In genomic region chr2:44295636-44296359, GRCh38 we compare ENCODE assay signal across 12 cellular contexts. TPM values are rescaled to one million over a fixed set of nuclear protein-coding genes. Genes with fewer than 3 reads are reported as not detected.
DNase-seq lines count a peak whose midpoint lies in the region; ATAC-seq and TF ChIP-seq lines count a peak whose summit lies in the region.
"Had no signal": no experiment of that assay in that cellular context is flagged by ENCODE, and none has a peak within 500 bp of the region (broad histone marks: within the 10 kb centered on the region; RNA-seq: fewer than 3 reads in every experiment).

No MANE protein-coding gene starts in this region.

- peaks cover 5% of the 10 kb centered on the region for H3K27me3 Mint-ChIP-seq in activated CD4-positive, alpha-beta T cell treated with anti-CD3 and anti-CD28 coated beads, Interleukin-2, amount 10 ng/mL, durations not matched to agents 7 days and 5 days

- H3K9me3 Mint-ChIP-seq in activated CD4-positive, alpha-beta T cell treated with anti-CD3 and anti-CD28 coated beads, Interleukin-2, amount 10 ng/mL, durations not matched to agents 7 days and 5 days = no peaks in the 10 kb centered on the region
- H3K9me3 Mint-ChIP-seq: naive thymus-derived CD8-positive, alpha-beta T cell had no signal

- no peaks in the 10 kb centered on the region for H3K36me3 Mint-ChIP-seq in activated CD4-positive, alpha-beta T cell treated with anti-CD3 and anti-CD28 coated beads, Interleukin-2, amount 10 ng/mL, durations not matched to agents 7 days and 5 days (ENCODE audit: low read depth)

- H3K9me3 ChIP-seq in liver (ENCODE audit: control insufficient read depth in 4 of 4, low read length in 3 of 4) (no peaks in the 10 kb centered on the region), left lung (no peaks in the 10 kb centered on the region)
- H3K9me3 ChIP-seq: adrenal gland had no signal

- peaks cover 11% of the 10 kb centered on the region for H3K4me1 Mint-ChIP-seq in activated CD4-positive, alpha-beta T cell treated with anti-CD3 and anti-CD28 coated beads, Interleukin-2, amount 10 ng/mL, durations not matched to agents 7 days and 5 days

- ATAC-seq in HG02610 (IDR thresholded peaks at IDR 0.05; ENCODE audit: unreplicated experiment) = no peak
- ATAC-seq in left lung = no peak
- ATAC-seq in sciatic nerve = no peak
- ATAC-seq in HG02885 (IDR thresholded peaks at IDR 0.05; ENCODE audit: poor library complexity, unreplicated experiment) = no peak
- ATAC-seq: naive thymus-derived CD8-positive, alpha-beta T cell had no signal

- TF ChIP-seq CTCF in AG09309 (IDR thresholded peaks at IDR 0.05; ENCODE audit: control insufficient read depth, insufficient read depth, low read depth, low read length, missing control alignments) (peak; percentile 6), GM12872 (IDR thresholded peaks at IDR 0.05; ENCODE audit: insufficient read depth, low read depth, low read length) (peak; percentile 26; the same call in 2 of the 3 replicates), liver (IDR thresholded peaks at IDR 0.05; ENCODE audit: low read depth, low read length, missing input control) (peak; percentile 18), left lung (IDR thresholded peaks at IDR 0.05) (no peak)

- 55% methylated on average over 8 of the region's 8 CpGs for WGBS in liver

- no peak overlapping the region for H3K4me3 Mint-ChIP-seq in activated CD4-positive, alpha-beta T cell treated with anti-CD3 and anti-CD28 coated beads, Interleukin-2, amount 10 ng/mL, durations not matched to agents 7 days and 5 days
- H3K4me3 Mint-ChIP-seq: naive thymus-derived CD8-positive, alpha-beta T cell had no signal

- intact Hi-C loops in left lung (cut with DNase I) (no loop called here), sciatic nerve (cut with DNase I) (no loop called here)

- DNase-seq in AG09309 (ENCODE audit: low read depth) = no peak
- no peak for DNase-seq in activated CD4-positive, alpha-beta T cell treated with anti-CD3 and anti-CD28 coated beads, Interleukin-2, amount 10 ng/mL, durations not matched to agents 7 days and 5 days
- DNase-seq in left lung = no peak
- no peak for DNase-seq in sciatic nerve (ENCODE audit: low spot score)
- DNase-seq: Calu3, NCI-H510A had no signal

- H3K27me3 ChIP-seq in liver (ENCODE audit: control insufficient read depth in 4 of 4, insufficient read depth in 4 of 4, low read length in 3 of 4) = no peaks in the 10 kb centered on the region
- no peaks in the 10 kb centered on the region for H3K27me3 ChIP-seq in left lung
- H3K27me3 ChIP-seq: adrenal gland had no signal

- no peak overlapping the region for H3K4me3 ChIP-seq in AG09309 (ENCODE audit: control insufficient read depth, low read depth, low read length)
- no peak overlapping the region for H3K4me3 ChIP-seq in liver (ENCODE audit: low read depth in 1 of 3, low read length in 3 of 3)
- H3K4me3 ChIP-seq in left lung = no peak overlapping the region
- H3K4me3 ChIP-seq: adrenal gland had no signal

- POLR2A ChIA-PET in activated CD4-positive, alpha-beta T cell treated with anti-CD3 and anti-CD28 coated beads, Interleukin-2, amount 10 ng/mL, durations not matched to agents 7 days and 5 days (lab: Charles Lee) = no interaction called here

- CTCF ChIA-PET in activated CD4-positive, alpha-beta T cell treated with anti-CD3 and anti-CD28 coated beads, Interleukin-2, amount 10 ng/mL, durations not matched to agents 7 days and 5 days (lab: Charles Lee) = interaction anchor here (1.2 to 1.5 kb wide), 3 partner anchors 10 to 50 kb away, joined by 3 to 5 read pairs (median 3); no protein-coding TSS in a partner anchor

- H3K4me1 ChIP-seq in liver (ENCODE audit: control insufficient read depth in 4 of 4, insufficient read depth in 4 of 4, low read length in 3 of 4) = peaks cover 6 to 33% (median 24%) of the 10 kb centered on the region in 4 donors
- peaks cover 0 to 12% of the 10 kb centered on the region in 2 donors for H3K4me1 ChIP-seq in left lung

- H3K27ac ChIP-seq in liver (ENCODE audit: low read depth in 1 of 2, low read length in 2 of 2) (peak overlapping the region; percentile 38 to 67), left lung (no peak overlapping the region)
- H3K27ac ChIP-seq: adrenal gland had no signal

- H3K27ac Mint-ChIP-seq in activated CD4-positive, alpha-beta T cell treated with anti-CD3 and anti-CD28 coated beads, Interleukin-2, amount 10 ng/mL, durations not matched to agents 7 days and 5 days = peak overlapping the region; percentile 32

- H3K36me3 ChIP-seq in liver (ENCODE audit: control insufficient read depth in 4 of 4, insufficient read depth in 3 of 4, low read depth in 1 of 4, low read length in 3 of 4) = no peaks in the 10 kb centered on the region
- H3K36me3 ChIP-seq in left lung = no peaks in the 10 kb centered on the region
- H3K36me3 ChIP-seq: adrenal gland had no signal

- peak overlapping the region in 1 of 2 donors; percentile 30 for H3K9ac ChIP-seq in liver (ENCODE audit: low read depth in 1 of 2, low read length in 2 of 2)

- TF ChIP-seq RAD21 in liver (IDR thresholded peaks at IDR 0.05) = peak; percentile 13 to 52

TF ChIP-seq in liver, 16 proteins besides CTCF, POLR2A, EP300 and RAD21:
- peak; percentile 43 for TF ChIP-seq YY1 (IDR thresholded peaks at IDR 0.05)
- no peak for TF ChIP-seq ATF3 (IDR thresholded peaks at IDR 0.05)
- TF ChIP-seq TAF1 (conservative IDR thresholded peaks at IDR 0.05) = no peak
- peak; percentile 49 for TF ChIP-seq FOXA2 (IDR thresholded peaks at IDR 0.05)

RNA-seq across cellular contexts. Expression of gene SLC3A1, which starts 20.5 kb away (rescaled TPM):
- under 1 TPM in 1 of 2 experiments, not detected in 1; 0.22 TPM for total RNA-seq in activated CD4-positive, alpha-beta T cell treated with anti-CD3 and anti-CD28 coated beads, Interleukin-2, amount 10 ng/mL, durations not matched to agents 7 days and 5 days
- total RNA-seq in liver (1 to 10 TPM in 1 of 2 donors, under 1 TPM in 1; 0.84 to 4.5 TPM), left lung (not detected), sciatic nerve (0.31 TPM)
- polyA plus RNA-seq in liver = 1 to 10 TPM; 1.6 to 9.1 TPM

Comparison
In these comparisons a context has a peak if more than half of its experiments do, and no peak if none do; other contexts are left out.
1. CTCF ChIP-seq: peak in AG09309 (single experiment), GM12872 (single experiment) and liver (single experiment); none in left lung (0 of 2).
2. H3K27ac ChIP-seq: peak in liver (2 of 2); none in left lung (0 of 2).